1 cellular context compared by ENCODE assay signal in the genomic region with DNA sequence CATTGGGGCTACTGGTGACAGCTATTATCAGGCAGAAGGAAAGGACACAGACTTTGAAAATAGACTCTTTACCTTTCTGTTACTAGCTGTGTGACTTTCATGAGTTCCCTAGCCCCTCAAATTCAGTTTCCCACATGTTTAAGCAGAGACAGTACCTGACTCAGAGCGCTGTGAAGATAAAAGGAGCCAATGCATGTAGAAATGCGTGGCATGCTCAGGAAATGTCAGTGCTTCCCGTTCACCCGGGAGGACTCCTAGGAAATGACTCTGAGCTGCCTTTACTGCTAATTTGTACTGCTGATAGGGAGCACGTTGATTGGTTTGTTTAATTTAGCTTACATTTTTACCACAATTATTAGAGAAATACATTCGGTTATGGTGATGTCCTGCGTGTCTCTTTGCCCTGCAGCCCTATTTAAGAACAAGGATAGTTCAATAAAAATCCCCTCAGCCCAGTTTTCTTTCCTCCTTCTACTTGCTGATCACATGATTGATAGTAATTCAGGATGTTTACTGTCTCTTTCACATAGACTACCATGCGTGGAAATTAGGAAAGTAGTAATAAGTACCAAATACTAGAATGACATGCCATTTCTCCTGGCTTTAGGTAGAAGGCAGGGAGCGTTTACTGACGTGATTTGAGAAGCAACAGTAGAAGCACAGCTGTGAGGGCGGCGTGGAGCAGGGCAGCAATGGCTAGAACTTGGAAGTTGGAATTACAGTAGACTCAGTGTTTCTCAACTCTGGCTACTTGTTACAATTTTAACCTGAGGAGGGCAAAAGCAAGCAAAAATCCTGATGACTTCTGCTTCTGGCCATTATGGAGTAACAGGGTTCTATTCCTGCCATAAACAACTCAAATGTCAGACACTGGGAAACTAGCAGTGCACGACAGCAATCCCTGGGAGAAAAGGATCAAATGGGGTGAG.
TF ChIP-seq lines count a peak whose summit lies in the region.

No MANE protein-coding gene starts in this region.

TF ChIP-seq in K562, 482 proteins besides CTCF, POLR2A, EP300 and RAD21 (continued from another document and continues in another):
- TF ChIP-seq SP1 (CRISPR knock-in tag; IDR thresholded peaks at IDR 0.05) (peak; percentile 59), SMARCE1 (IDR thresholded peaks at IDR 0.05) (peak; percentile 7; the same call in 1 of the 2 replicates), HDAC6 (IDR thresholded peaks at IDR 0.05; ENCODE audit: low read depth, low read length) (no peak), PURB (CRISPR knock-in tag; IDR thresholded peaks at IDR 0.05; ENCODE audit: low read depth) (no peak), MTA2 (IDR thresholded peaks at IDR 0.05; ENCODE audit: low read depth) (no peak), HEY1 (CRISPR knock-in tag; IDR thresholded peaks at IDR 0.05; ENCODE audit: borderline replicate concordance) (no peak; the same call in 1 of the 2 replicates), PHB (CRISPR knock-in tag; IDR thresholded peaks at IDR 0.05) (0 out of 2 replicates have a peak, but pooled peaks have one; percentile 8), CBX8 (IDR thresholded peaks at IDR 0.05; ENCODE audit: borderline replicate concordance, extremely low read depth, low read depth, low read length, poor library complexity, severe bottlenecking) (no peak), BCL6 (CRISPR knock-in tag; IDR thresholded peaks at IDR 0.05) (peak; percentile 40; the same call in 1 of the 2 replicates), GABPB2 (CRISPR knock-in tag; conservative IDR thresholded peaks at IDR 0.05) (peak; percentile 82; the same call in 1 of the 2 replicates), CEBPB (tag; IDR thresholded peaks at IDR 0.05) (0 out of 2 replicates have a peak, but pooled peaks have one; percentile 12), EP400 (IDR thresholded peaks at IDR 0.05) (peak; percentile 22; the same call in 1 of the 2 replicates), NRF1 (conservative IDR thresholded peaks at IDR 0.05 in 1 of 2, IDR thresholded peaks at IDR 0.05 in 1 of 2) (peak in 1 of 2 experiments; percentile 26; a peak in 1 of 4 replicates), BDP1 (IDR thresholded peaks at IDR 0.05; ENCODE audit: insufficient read depth, insufficient read length) (no peak), ZNF584 (CRISPR knock-in tag; IDR thresholded peaks at IDR 0.05; ENCODE audit: low read depth) (peak; percentile 58; the same call in 1 of the 2 replicates), ATF1 (CRISPR knock-in tag; IDR thresholded peaks at IDR 0.05) (no peak), ATF1 (tag; IDR thresholded peaks at IDR 0.05) (0 out of 2 replicates have a peak, but pooled peaks have one; percentile 33), BRD9 (IDR thresholded peaks at IDR 0.05; ENCODE audit: low read depth, partially characterized antibody) (peak; percentile 36), NCOA6 (IDR thresholded peaks at IDR 0.05) (no peak), TAF7 (tag; IDR thresholded peaks at IDR 0.05) (peak; percentile 64; the same call in 1 of the 2 replicates)
- TF ChIP-seq, protein P1, sequence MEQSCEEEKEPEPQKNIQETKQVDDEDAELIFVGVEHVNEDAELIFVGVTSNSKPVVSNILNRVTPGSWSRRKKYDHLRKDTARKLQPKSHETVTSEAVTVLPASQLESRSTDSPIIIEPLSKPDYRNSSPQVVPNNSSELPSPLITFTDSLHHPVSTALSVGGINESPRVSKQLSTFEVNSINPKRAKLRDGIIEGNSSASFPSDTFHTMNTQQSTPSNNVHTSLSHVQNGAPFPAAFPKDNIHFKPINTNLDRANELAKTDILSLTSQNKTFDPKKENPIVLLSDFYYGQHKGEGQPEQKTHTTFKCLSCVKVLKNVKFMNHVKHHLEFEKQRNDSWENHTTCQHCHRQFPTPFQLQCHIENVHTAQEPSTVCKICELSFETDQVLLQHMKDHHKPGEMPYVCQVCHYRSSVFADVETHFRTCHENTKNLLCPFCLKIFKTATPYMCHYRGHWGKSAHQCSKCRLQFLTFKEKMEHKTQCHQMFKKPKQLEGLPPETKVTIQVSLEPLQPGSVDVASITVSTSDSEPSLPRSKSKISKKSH (CRISPR knock-in tag; IDR thresholded peaks at IDR 0.05) = no peak
- TF ChIP-seq, protein P2, sequence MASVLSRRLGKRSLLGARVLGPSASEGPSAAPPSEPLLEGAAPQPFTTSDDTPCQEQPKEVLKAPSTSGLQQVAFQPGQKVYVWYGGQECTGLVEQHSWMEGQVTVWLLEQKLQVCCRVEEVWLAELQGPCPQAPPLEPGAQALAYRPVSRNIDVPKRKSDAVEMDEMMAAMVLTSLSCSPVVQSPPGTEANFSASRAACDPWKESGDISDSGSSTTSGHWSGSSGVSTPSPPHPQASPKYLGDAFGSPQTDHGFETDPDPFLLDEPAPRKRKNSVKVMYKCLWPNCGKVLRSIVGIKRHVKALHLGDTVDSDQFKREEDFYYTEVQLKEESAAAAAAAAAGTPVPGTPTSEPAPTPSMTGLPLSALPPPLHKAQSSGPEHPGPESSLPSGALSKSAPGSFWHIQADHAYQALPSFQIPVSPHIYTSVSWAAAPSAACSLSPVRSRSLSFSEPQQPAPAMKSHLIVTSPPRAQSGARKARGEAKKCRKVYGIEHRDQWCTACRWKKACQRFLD (CRISPR knock-in tag; IDR thresholded peaks at IDR 0.05) = peak; percentile 10
- TF ChIP-seq, protein P3, sequence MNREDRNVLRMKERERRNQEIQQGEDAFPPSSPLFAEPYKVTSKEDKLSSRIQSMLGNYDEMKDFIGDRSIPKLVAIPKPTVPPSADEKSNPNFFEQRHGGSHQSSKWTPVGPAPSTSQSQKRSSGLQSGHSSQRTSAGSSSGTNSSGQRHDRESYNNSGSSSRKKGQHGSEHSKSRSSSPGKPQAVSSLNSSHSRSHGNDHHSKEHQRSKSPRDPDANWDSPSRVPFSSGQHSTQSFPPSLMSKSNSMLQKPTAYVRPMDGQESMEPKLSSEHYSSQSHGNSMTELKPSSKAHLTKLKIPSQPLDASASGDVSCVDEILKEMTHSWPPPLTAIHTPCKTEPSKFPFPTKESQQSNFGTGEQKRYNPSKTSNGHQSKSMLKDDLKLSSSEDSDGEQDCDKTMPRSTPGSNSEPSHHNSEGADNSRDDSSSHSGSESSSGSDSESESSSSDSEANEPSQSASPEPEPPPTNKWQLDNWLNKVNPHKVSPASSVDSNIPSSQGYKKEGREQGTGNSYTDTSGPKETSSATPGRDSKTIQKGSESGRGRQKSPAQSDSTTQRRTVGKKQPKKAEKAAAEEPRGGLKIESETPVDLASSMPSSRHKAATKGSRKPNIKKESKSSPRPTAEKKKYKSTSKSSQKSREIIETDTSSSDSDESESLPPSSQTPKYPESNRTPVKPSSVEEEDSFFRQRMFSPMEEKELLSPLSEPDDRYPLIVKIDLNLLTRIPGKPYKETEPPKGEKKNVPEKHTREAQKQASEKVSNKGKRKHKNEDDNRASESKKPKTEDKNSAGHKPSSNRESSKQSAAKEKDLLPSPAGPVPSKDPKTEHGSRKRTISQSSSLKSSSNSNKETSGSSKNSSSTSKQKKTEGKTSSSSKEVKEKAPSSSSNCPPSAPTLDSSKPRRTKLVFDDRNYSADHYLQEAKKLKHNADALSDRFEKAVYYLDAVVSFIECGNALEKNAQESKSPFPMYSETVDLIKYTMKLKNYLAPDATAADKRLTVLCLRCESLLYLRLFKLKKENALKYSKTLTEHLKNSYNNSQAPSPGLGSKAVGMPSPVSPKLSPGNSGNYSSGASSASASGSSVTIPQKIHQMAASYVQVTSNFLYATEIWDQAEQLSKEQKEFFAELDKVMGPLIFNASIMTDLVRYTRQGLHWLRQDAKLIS (CRISPR knock-in tag; IDR thresholded peaks at IDR 0.05) = peak; percentile 88
- TF ChIP-seq, protein P4, sequence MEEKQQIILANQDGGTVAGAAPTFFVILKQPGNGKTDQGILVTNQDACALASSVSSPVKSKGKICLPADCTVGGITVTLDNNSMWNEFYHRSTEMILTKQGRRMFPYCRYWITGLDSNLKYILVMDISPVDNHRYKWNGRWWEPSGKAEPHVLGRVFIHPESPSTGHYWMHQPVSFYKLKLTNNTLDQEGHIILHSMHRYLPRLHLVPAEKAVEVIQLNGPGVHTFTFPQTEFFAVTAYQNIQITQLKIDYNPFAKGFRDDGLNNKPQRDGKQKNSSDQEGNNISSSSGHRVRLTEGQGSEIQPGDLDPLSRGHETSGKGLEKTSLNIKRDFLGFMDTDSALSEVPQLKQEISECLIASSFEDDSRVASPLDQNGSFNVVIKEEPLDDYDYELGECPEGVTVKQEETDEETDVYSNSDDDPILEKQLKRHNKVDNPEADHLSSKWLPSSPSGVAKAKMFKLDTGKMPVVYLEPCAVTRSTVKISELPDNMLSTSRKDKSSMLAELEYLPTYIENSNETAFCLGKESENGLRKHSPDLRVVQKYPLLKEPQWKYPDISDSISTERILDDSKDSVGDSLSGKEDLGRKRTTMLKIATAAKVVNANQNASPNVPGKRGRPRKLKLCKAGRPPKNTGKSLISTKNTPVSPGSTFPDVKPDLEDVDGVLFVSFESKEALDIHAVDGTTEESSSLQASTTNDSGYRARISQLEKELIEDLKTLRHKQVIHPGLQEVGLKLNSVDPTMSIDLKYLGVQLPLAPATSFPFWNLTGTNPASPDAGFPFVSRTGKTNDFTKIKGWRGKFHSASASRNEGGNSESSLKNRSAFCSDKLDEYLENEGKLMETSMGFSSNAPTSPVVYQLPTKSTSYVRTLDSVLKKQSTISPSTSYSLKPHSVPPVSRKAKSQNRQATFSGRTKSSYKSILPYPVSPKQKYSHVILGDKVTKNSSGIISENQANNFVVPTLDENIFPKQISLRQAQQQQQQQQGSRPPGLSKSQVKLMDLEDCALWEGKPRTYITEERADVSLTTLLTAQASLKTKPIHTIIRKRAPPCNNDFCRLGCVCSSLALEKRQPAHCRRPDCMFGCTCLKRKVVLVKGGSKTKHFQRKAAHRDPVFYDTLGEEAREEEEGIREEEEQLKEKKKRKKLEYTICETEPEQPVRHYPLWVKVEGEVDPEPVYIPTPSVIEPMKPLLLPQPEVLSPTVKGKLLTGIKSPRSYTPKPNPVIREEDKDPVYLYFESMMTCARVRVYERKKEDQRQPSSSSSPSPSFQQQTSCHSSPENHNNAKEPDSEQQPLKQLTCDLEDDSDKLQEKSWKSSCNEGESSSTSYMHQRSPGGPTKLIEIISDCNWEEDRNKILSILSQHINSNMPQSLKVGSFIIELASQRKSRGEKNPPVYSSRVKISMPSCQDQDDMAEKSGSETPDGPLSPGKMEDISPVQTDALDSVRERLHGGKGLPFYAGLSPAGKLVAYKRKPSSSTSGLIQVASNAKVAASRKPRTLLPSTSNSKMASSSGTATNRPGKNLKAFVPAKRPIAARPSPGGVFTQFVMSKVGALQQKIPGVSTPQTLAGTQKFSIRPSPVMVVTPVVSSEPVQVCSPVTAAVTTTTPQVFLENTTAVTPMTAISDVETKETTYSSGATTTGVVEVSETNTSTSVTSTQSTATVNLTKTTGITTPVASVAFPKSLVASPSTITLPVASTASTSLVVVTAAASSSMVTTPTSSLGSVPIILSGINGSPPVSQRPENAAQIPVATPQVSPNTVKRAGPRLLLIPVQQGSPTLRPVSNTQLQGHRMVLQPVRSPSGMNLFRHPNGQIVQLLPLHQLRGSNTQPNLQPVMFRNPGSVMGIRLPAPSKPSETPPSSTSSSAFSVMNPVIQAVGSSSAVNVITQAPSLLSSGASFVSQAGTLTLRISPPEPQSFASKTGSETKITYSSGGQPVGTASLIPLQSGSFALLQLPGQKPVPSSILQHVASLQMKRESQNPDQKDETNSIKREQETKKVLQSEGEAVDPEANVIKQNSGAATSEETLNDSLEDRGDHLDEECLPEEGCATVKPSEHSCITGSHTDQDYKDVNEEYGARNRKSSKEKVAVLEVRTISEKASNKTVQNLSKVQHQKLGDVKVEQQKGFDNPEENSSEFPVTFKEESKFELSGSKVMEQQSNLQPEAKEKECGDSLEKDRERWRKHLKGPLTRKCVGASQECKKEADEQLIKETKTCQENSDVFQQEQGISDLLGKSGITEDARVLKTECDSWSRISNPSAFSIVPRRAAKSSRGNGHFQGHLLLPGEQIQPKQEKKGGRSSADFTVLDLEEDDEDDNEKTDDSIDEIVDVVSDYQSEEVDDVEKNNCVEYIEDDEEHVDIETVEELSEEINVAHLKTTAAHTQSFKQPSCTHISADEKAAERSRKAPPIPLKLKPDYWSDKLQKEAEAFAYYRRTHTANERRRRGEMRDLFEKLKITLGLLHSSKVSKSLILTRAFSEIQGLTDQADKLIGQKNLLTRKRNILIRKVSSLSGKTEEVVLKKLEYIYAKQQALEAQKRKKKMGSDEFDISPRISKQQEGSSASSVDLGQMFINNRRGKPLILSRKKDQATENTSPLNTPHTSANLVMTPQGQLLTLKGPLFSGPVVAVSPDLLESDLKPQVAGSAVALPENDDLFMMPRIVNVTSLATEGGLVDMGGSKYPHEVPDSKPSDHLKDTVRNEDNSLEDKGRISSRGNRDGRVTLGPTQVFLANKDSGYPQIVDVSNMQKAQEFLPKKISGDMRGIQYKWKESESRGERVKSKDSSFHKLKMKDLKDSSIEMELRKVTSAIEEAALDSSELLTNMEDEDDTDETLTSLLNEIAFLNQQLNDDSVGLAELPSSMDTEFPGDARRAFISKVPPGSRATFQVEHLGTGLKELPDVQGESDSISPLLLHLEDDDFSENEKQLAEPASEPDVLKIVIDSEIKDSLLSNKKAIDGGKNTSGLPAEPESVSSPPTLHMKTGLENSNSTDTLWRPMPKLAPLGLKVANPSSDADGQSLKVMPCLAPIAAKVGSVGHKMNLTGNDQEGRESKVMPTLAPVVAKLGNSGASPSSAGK (IDR thresholded peaks at IDR 0.05) = peak; percentile 71
- TF ChIP-seq, protein P5, sequence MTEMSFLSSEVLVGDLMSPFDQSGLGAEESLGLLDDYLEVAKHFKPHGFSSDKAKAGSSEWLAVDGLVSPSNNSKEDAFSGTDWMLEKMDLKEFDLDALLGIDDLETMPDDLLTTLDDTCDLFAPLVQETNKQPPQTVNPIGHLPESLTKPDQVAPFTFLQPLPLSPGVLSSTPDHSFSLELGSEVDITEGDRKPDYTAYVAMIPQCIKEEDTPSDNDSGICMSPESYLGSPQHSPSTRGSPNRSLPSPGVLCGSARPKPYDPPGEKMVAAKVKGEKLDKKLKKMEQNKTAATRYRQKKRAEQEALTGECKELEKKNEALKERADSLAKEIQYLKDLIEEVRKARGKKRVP (CRISPR knock-in tag; IDR thresholded peaks at IDR 0.05) = peak; percentile 59; the same call in 1 of the 2 replicates
- TF ChIP-seq, protein P6, sequence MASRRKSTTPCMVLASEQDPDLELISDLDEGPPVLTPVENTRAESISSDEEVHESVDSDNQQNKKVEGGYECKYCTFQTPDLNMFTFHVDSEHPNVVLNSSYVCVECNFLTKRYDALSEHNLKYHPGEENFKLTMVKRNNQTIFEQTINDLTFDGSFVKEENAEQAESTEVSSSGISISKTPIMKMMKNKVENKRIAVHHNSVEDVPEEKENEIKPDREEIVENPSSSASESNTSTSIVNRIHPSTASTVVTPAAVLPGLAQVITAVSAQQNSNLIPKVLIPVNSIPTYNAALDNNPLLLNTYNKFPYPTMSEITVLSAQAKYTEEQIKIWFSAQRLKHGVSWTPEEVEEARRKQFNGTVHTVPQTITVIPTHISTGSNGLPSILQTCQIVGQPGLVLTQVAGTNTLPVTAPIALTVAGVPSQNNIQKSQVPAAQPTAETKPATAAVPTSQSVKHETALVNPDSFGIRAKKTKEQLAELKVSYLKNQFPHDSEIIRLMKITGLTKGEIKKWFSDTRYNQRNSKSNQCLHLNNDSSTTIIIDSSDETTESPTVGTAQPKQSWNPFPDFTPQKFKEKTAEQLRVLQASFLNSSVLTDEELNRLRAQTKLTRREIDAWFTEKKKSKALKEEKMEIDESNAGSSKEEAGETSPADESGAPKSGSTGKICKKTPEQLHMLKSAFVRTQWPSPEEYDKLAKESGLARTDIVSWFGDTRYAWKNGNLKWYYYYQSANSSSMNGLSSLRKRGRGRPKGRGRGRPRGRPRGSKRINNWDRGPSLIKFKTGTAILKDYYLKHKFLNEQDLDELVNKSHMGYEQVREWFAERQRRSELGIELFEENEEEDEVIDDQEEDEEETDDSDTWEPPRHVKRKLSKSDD (conservative IDR thresholded peaks at IDR 0.05; ENCODE audit: low read length) = 0 out of 2 replicates have a peak, but pooled peaks have one; percentile 31
